ENCODE assay signal across 9 cellular contexts in genomic region chr7:12518920-12519681, GRCh38. TPM values are rescaled to one million over a fixed set of nuclear protein-coding genes. Genes with fewer than 3 reads are reported as not detected.
DNase-seq lines count a peak whose midpoint lies in the region; ATAC-seq and TF ChIP-seq lines count a peak whose summit lies in the region.
"Had no signal": no experiment of that assay in that cellular context is flagged by ENCODE, and none has a peak within 500 bp of the region (broad histone marks: within the 10 kb centered on the region; RNA-seq: fewer than 3 reads in every experiment).

No MANE protein-coding gene starts in this region.

- no peaks in the 10 kb centered on the region for H3K4me1 ChIP-seq in smooth muscle cell (ENCODE audit: low read depth)
- H3K4me1 ChIP-seq: pancreas had no signal

- 75% methylated on average over 2 of the region's 2 CpGs for WGBS in smooth muscle cell (ENCODE audit: low lambda C conversion rate)

- no peak overlapping the region for H3K9ac ChIP-seq in smooth muscle cell (ENCODE audit: low read depth)

- H3K27me3 ChIP-seq in smooth muscle cell (ENCODE audit: low read depth), result peaks cover 6% of the 10 kb centered on the region
- H3K27me3 ChIP-seq: pancreas had no signal

- TF ChIP-seq CTCF in brain (conservative IDR thresholded peaks at IDR 0.05) (peak; percentile 15 to 52), smooth muscle cell (IDR thresholded peaks at IDR 0.05; ENCODE audit: borderline replicate concordance, insufficient read depth, poor library complexity, severe bottlenecking) (peak; percentile 34)

- peaks cover 22 to 39% (median 35%) of the 10 kb centered on the region in 5 experiments for H3K9me3 Mint-ChIP-seq in brain

- H2AFZ ChIP-seq in smooth muscle cell (ENCODE audit: low read depth), result no peak overlapping the region

- no peaks in the 10 kb centered on the region for H3K9me3 ChIP-seq in smooth muscle cell (replicated peaks; ENCODE audit: low read depth)
- H3K9me3 ChIP-seq: pancreas had no signal

- H3K36me3 Mint-ChIP-seq in brain, result peaks cover 13% of the 10 kb centered on the region

- H3K27ac Mint-ChIP-seq in brain, result no peak overlapping the region

- H3K4me2 ChIP-seq in smooth muscle cell, result no peak overlapping the region

- peak; percentile 91 for ATAC-seq in GM21786 (IDR thresholded peaks at IDR 0.05; ENCODE audit: unreplicated experiment)
- no peak for ATAC-seq in sciatic nerve

- H3K27me3 Mint-ChIP-seq in brain, result peaks cover 18% of the 10 kb centered on the region

- H3F3A ChIP-seq in smooth muscle cell (ENCODE audit: low read depth), result no peaks in the 10 kb centered on the region

- no peaks in the 10 kb centered on the region for H3K4me1 Mint-ChIP-seq in brain

- no peaks in the 10 kb centered on the region for H3K79me2 ChIP-seq in smooth muscle cell (ENCODE audit: low read depth)

- intact Hi-C loops in sciatic nerve (cut with DNase I), result no loop called here

- H3K27ac ChIP-seq in smooth muscle cell (ENCODE audit: low read depth), result no peak overlapping the region
- H3K27ac ChIP-seq: pancreas had no signal

- peak; percentile 42 for DNase-seq in DMS 273 (lab: John Stamatoyannopoulos, UW; ENCODE audit: unreplicated experiment)
- DNase-seq in DMS 273 treated with DMSO at 0.1 percent for 48 hours (lab: John Stamatoyannopoulos, UW), result no peak
- DNase-seq in HuH-7 (ENCODE audit: low spot score), result peak; percentile 62
- no peak for DNase-seq in smooth muscle cell (lab: John Stamatoyannopoulos, UW; ENCODE audit: unreplicated experiment)
- no peak for DNase-seq in KG1 (lab: John Stamatoyannopoulos, UW)
- DNase-seq in sciatic nerve (ENCODE audit: low spot score), result no peak
- DNase-seq: pancreas had no signal

- H3K4me3 Mint-ChIP-seq in brain, result no peak overlapping the region

- H4K20me1 ChIP-seq in smooth muscle cell (ENCODE audit: low read depth), result no peaks in the 10 kb centered on the region

- H3K36me3 ChIP-seq in smooth muscle cell (ENCODE audit: low read depth), result no peaks in the 10 kb centered on the region
- H3K36me3 ChIP-seq: pancreas had no signal

- no peak overlapping the region for H3K4me3 ChIP-seq in smooth muscle cell
- H3K4me3 ChIP-seq: pancreas had no signal

RNA-seq across cellular contexts. Expression of gene SCIN, which starts 51.4 kb away (rescaled TPM):
- 2.5 TPM for polyA plus RNA-seq in brain (ENCODE audit: insufficient read depth, low read depth, low replicate concordance)
- total RNA-seq in smooth muscle cell, result 0.13 and 0.31 TPM in 2 replicates
- 0.31 and 0.50 TPM in 2 replicates for polyA plus RNA-seq in smooth muscle cell
- total RNA-seq in sciatic nerve, result 9.8 TPM

Comparison
In these comparisons a context has a peak if more than half of its experiments do, and no peak if none do; other contexts are left out.
1. DNase-seq: peak in DMS 273 (single experiment) and HuH-7 (single experiment); none in DMS 273 treated with DMSO at 0.1 percent for 48 hours (single experiment), smooth muscle cell (single experiment), KG1 (single experiment) and sciatic nerve (single experiment).